ENCODE assay signal across 8 cellular contexts in the genomic region with DNA sequence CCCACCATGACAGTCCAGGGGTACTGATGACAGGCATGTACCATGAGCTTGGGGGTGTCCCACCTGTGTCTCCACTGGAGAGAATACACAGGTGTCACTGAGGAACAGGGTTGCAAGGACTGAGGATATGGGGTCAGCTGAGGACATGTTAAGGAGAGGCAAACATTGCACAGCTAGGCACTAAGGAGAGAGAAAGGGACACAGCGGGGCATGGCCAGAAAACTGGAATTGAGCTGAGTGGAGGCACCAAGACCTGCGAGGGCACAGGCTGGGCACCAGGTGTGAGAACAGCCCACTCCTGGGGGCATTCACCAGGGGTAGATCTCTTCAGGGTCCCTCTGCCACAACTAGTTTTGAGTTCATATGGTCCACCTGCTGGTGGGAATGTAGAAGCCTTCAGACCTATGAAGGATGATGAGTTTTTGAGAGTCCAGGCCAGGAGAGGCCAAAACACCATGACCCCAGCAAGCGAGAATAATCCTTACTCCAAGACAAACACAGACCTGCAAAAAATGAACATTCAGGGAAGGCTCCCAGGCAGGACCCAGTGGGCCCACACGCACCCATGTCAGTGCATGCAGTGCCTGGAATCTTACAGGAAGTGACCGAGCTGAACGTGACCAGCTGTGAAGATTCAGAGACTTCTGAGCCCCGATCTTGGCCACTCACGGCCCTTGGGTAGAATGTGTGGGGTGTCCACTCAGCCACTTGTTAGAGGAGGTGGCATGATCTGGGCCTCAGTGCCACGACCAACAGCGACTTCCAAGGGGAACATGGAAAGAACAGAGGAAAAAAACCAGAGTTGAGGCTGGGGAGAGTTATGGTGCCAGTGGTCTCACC. TPM values are rescaled to one million over a fixed set of nuclear protein-coding genes. Genes with fewer than 3 reads are reported as not detected.
DNase-seq lines count a peak whose midpoint lies in the region; ATAC-seq and TF ChIP-seq lines count a peak whose summit lies in the region.

No MANE protein-coding gene starts in this region.

- H3K79me2 ChIP-seq in HCT116 (ENCODE audit: insufficient read depth, low read length) = peaks cover 46% of the 10 kb centered on the region

- RAD21 ChIA-PET in HCT116 (lab: Charles Lee; ENCODE audit: low non-redundant PET in 1 of 2, low total read pairs in 2 of 2, uncharacterized antibody in 2 of 2, unreplicated experiment in 2 of 2) = no interaction called here

- CTCF ChIA-PET in HCT116 (lab: Charles Lee) = interaction anchor here (0.9 kb wide), 1 partner anchor 113 kb away, joined by 3 read pairs; a partner anchor contains a TSS

- H3K4me1 ChIP-seq in HCT116 (ENCODE audit: control insufficient read depth in 1 of 2, insufficient read depth in 2 of 2, low read length in 2 of 2) = peaks cover 20 to 35% of the 10 kb centered on the region in 2 experiments
- H3K4me1 ChIP-seq in adipocyte (ENCODE audit: control insufficient read depth, insufficient read depth, low read length) = peaks cover 21% of the 10 kb centered on the region
- H3K4me1 ChIP-seq in lung (ENCODE audit: control insufficient read depth in 2 of 2, insufficient read depth in 2 of 2, low read length in 2 of 2) = peaks cover 6 to 24% of the 10 kb centered on the region in 2 donors

- intact Hi-C loops in HCT116 (cut with micrococcal nuclease) = loop anchor here (5.0 kb wide), 2 partner anchors 45 to 80 kb away; a partner anchor contains a TSS

- no peak for DNase-seq in AG09309 (ENCODE audit: low read depth)
- no peak for DNase-seq in HCT116 (ENCODE audit: low read depth, low spot score)
- peak; percentile 44 for DNase-seq in adipocyte (ENCODE audit: low read depth)
- DNase-seq in lung (ENCODE audit: low spot score) = no peak
- no peak for DNase-seq in hepatic stellate cell (ENCODE audit: low spot score)
- no peak for DNase-seq in NCI-H2081 (lab: John Stamatoyannopoulos, UW)

- H3K36me3 ChIP-seq in HCT116 (ENCODE audit: control insufficient read depth in 1 of 2, insufficient read depth in 2 of 2, low read length in 2 of 2) = no peaks in the 10 kb centered on the region
- H3K36me3 ChIP-seq in adipocyte (ENCODE audit: control insufficient read depth, insufficient read depth, low read length, severe bottlenecking) = no peaks in the 10 kb centered on the region
- H3K36me3 ChIP-seq in lung (ENCODE audit: control insufficient read depth in 2 of 2, insufficient read depth in 2 of 2, low read length in 2 of 2) = peaks cover 0 to 3% of the 10 kb centered on the region in 2 donors

- no peaks in the 10 kb centered on the region for H3K27me3 ChIP-seq in HCT116 (ENCODE audit: insufficient read depth, low read length)
- H3K27me3 ChIP-seq in adipocyte (replicated peaks; ENCODE audit: control insufficient read depth, insufficient read depth, low read length) = no peaks in the 10 kb centered on the region
- no peaks in the 10 kb centered on the region for H3K27me3 ChIP-seq in lung (ENCODE audit: control insufficient read depth, insufficient read depth)

- no peak overlapping the region for H2AFZ ChIP-seq in HCT116 (ENCODE audit: low read depth, low read length, poor library complexity, severe bottlenecking)

- no peaks in the 10 kb centered on the region for H4K20me1 ChIP-seq in HCT116 (ENCODE audit: insufficient read depth)

- no peak; the same call in 1 of the 2 replicates for TF ChIP-seq RAD21 in HCT116 (IDR thresholded peaks at IDR 0.05; ENCODE audit: low read depth)

- H3K9ac ChIP-seq in HCT116 (ENCODE audit: low read length) (peak overlapping the region; percentile 86), adipocyte (ENCODE audit: low read length) (peak overlapping the region; percentile 92)

- TF ChIP-seq POLR2A in HCT116 (IDR thresholded peaks at IDR 0.05; ENCODE audit: borderline replicate concordance, extremely low read depth, insufficient read depth, insufficient read length) = no peak

- peak; percentile 41 for TF ChIP-seq CTCF in AG09309 (IDR thresholded peaks at IDR 0.05; ENCODE audit: control insufficient read depth, insufficient read depth, low read depth, low read length, missing control alignments)
- TF ChIP-seq CTCF in HCT116 (IDR thresholded peaks at IDR 0.05 in 2 of 3, conservative IDR thresholded peaks at IDR 0.05 in 1 of 3; ENCODE audit: borderline replicate concordance in 1 of 3, insufficient read depth in 1 of 3, low read depth in 2 of 3, low read length in 2 of 3) = peak in 2 of 3 experiments; percentile 61 to 73; a peak in 4 of 6 replicates
- no peak for TF ChIP-seq CTCF in lung (IDR thresholded peaks at IDR 0.05; ENCODE audit: control extremely low read depth, extremely low read depth)

- WGBS in lung, 2 donors = 64 to 80% methylated on average over 10 of the region's 10 CpGs

- peak; percentile 23 for ATAC-seq in HCT116
- ATAC-seq in lung (ENCODE audit: insufficient read depth, low FRiP score) = no peak
- no peak for ATAC-seq in HG03135 (IDR thresholded peaks at IDR 0.05; ENCODE audit: unreplicated experiment)
- ATAC-seq in HG02571 (IDR thresholded peaks at IDR 0.05; ENCODE audit: unreplicated experiment) = no peak

- H3K9me3 ChIP-seq in HCT116 (ENCODE audit: control insufficient read depth in 1 of 2, insufficient read depth in 1 of 2, low read depth in 1 of 2, low read length in 2 of 2) (no peaks in the 10 kb centered on the region), adipocyte (ENCODE audit: control insufficient read depth, low read length) (no peaks in the 10 kb centered on the region), lung (ENCODE audit: control insufficient read depth in 2 of 2, insufficient read depth in 1 of 2, low read length in 1 of 2) (no peaks in the 10 kb centered on the region)

- H3K4me3 ChIP-seq in AG09309 (ENCODE audit: control insufficient read depth, low read depth, low read length) (peak overlapping the region; percentile 84), HCT116 (replicated peaks in 1 of 2; ENCODE audit: low read depth in 1 of 2, low read length in 2 of 2) (peak overlapping the region; percentile 93 to 99), adipocyte (ENCODE audit: low read length) (peak overlapping the region; percentile 88), lung (no peak overlapping the region)

- peak overlapping the region; percentile 96 for H3K4me2 ChIP-seq in HCT116 (ENCODE audit: low read length)

- H3K27ac ChIP-seq in HCT116 (ENCODE audit: low read depth, low read length) (peak overlapping the region; percentile 93), lung (ENCODE audit: low read depth in 1 of 2, low read length in 1 of 2) (peak overlapping the region; percentile 43 to 96)

- POLR2A ChIA-PET in HCT116 (lab: Charles Lee) = no interaction called here

- BruUV-seq in HCT116 (replicated peaks; lab: Mats Ljungman, UMichigan) = no TSS peak

- H3K9me2 ChIP-seq in HCT116 (ENCODE audit: insufficient read depth) = no peaks in the 10 kb centered on the region

TF ChIP-seq in HCT116, 20 proteins besides CTCF, POLR2A, EP300 and RAD21:
- no peak for TF ChIP-seq EZH2 (IDR thresholded peaks at IDR 0.05)
- TF ChIP-seq POLR2AphosphoS5 (IDR thresholded peaks at IDR 0.05; ENCODE audit: low read depth, low read length) = peak; percentile 38; the same call in 1 of the 2 replicates

RNA-seq across cellular contexts. Expression of a gene that starts 1.4 kb away (rescaled TPM):
- 25.8 TPM for total RNA-seq in HCT116 (2021; ENCODE audit: unreplicated experiment)
- 13.1 and 13.5 TPM in 2 replicates for polyA plus RNA-seq in HCT116 (2012)
- total RNA-seq in lung = 10 to 100 TPM; 14.4 to 16.9 TPM
- polyA plus RNA-seq in lung = 10 to 100 TPM in 1 of 2 donors, 1 to 10 TPM in 1; 6.0 to 13.1 TPM

RNA-seq across cellular contexts. Expression of a gene that starts 11.6 kb away (rescaled TPM):
- total RNA-seq in HCT116 (2021; ENCODE audit: unreplicated experiment) (1.2 TPM), lung (1 to 10 TPM in 1 of 2 donors, under 1 TPM in 1; 0.26 to 1.5 TPM)
- not detected in 2 replicates for polyA plus RNA-seq in HCT116 (2012)
- polyA plus RNA-seq in lung = under 1 TPM in 1 of 2 donors, not detected in 1; 0.14 TPM

RNA-seq across cellular contexts. Expression of a gene that starts 20.0 kb away (rescaled TPM):
- total RNA-seq in HCT116 (2021; ENCODE audit: unreplicated experiment) (1,982 TPM), lung (1,000 to 10,000 TPM in 1 of 2 donors, 100 to 1,000 TPM in 1; 927 to 1,036 TPM)
- polyA plus RNA-seq in HCT116 (2012) = 4,316 and 4,936 TPM in 2 replicates
- polyA plus RNA-seq in lung = 1,000 to 10,000 TPM; 1,145 to 1,802 TPM

RNA-seq across cellular contexts. Expression of a gene that starts 26.2 kb away (rescaled TPM):
- total RNA-seq in HCT116 (2021; ENCODE audit: unreplicated experiment) (3.2 TPM), lung (1 to 10 TPM; 2.5 to 3.2 TPM)
- 2.0 and 2.1 TPM in 2 replicates for polyA plus RNA-seq in HCT116 (2012)
- 1 to 10 TPM; 1.7 to 2.9 TPM for polyA plus RNA-seq in lung

RNA-seq across cellular contexts. Expression of a gene that starts 32.9 kb away (rescaled TPM):
- total RNA-seq in HCT116 (2021; ENCODE audit: unreplicated experiment) = not detected
- polyA plus RNA-seq in HCT116 (2012) = 0.55 and 0.79 TPM in 2 replicates
- 1 to 10 TPM; 4.4 to 7.4 TPM for total RNA-seq in lung
- 1 to 10 TPM; 1.0 to 1.4 TPM for polyA plus RNA-seq in lung
